In genomic region chr12:19842116-19842515, GRCh38 we compare ENCODE assay signal across 22 cellular contexts.
DNase-seq lines count a peak whose midpoint lies in the region; ATAC-seq and TF ChIP-seq lines count a peak whose summit lies in the region.
"Had no signal": no experiment of that assay in that cellular context is flagged by ENCODE, and none has a peak within 500 bp of the region (broad histone marks: within the 10 kb centered on the region; RNA-seq: fewer than 3 reads in every experiment).

No MANE protein-coding gene starts in this region.

- H3K9me3 ChIP-seq in right atrium auricular region (no peaks in the 10 kb centered on the region), muscle layer of duodenum (ENCODE audit: control insufficient read depth in 1 of 2, low read length in 2 of 2) (no peaks in the 10 kb centered on the region), tibial artery (no peaks in the 10 kb centered on the region)
- H3K9me3 ChIP-seq: HAP-1 had no signal

- peak overlapping the region in 1 of 2 donors; percentile 41 for H3K27ac ChIP-seq in right atrium auricular region
- peak overlapping the region in 1 of 2 donors; percentile 42 for H3K27ac ChIP-seq in coronary artery
- H3K27ac ChIP-seq in muscle layer of duodenum (ENCODE audit: low read length), result peak overlapping the region; percentile 47
- H3K27ac ChIP-seq in tibial artery, result peak overlapping the region; percentile 30 to 42
- H3K27ac ChIP-seq: KMS-11 had no signal

- intact Hi-C loops in Right ventricle myocardium inferior (cut with DNase I) (loop anchor here (10.0 kb wide), 1 partner anchor 163 kb away; no protein-coding TSS in a partner anchor), tibial artery (cut with DNase I; ENCODE audit: low total_unique reads) (no loop called here)

- TF ChIP-seq CTCF in right atrium auricular region (IDR thresholded peaks at IDR 0.05), result no peak
- no peak for TF ChIP-seq CTCF in coronary artery (IDR thresholded peaks at IDR 0.05)
- TF ChIP-seq CTCF in tibial artery (IDR thresholded peaks at IDR 0.05), result no peak
- no peak for TF ChIP-seq CTCF in GM20000 (IDR thresholded peaks at IDR 0.05; ENCODE audit: extremely low read depth, missing control alignments)

- no peaks in the 10 kb centered on the region for H3K36me3 ChIP-seq in right atrium auricular region
- no peaks in the 10 kb centered on the region for H3K36me3 ChIP-seq in muscle layer of duodenum (ENCODE audit: control insufficient read depth in 1 of 2, insufficient read depth in 2 of 2, low read length in 2 of 2)
- no peaks in the 10 kb centered on the region for H3K36me3 ChIP-seq in tibial artery
- H3K36me3 ChIP-seq: HAP-1 had no signal

- ATAC-seq in Right ventricle myocardium inferior, result peak; percentile 18

- no peak for DNase-seq in Right ventricle myocardium inferior (ENCODE audit: missing footprints)
- DNase-seq in right atrium auricular region (ENCODE audit: low spot score), result no peak
- no peak for DNase-seq in coronary artery (ENCODE audit: low spot score)
- DNase-seq in tibial artery, result no peak
- no peak for DNase-seq in NAMALWA (ENCODE audit: low spot score)
- DNase-seq in GM20000 (ENCODE audit: low spot score), result no peak
- DNase-seq in NCI-H510A (lab: John Stamatoyannopoulos, UW), result no peak
- DNase-seq: 8988T; COR-L47; DMS 273 treated with DMSO at 0.1 percent for 48 hours; DND-41; NCI-H1048; NCI-H1436 treated with DMSO at 0.1 percent for 48 hours; NCI-H2029 treated with DMSO at 0.1 percent for 48 hours; NCI-H2171; NCI-H446 treated with DMSO at 0.1 percent for 48 hours; NCI-H748 treated with DMSO at 0.1 percent for 48 hours; NK-92 treated with Interleukin-12 subunit alpha and Interleukin-12 subunit beta, amount 100 ng/mL, for 24 hours; SHP77 had no signal

- H3K4me1 ChIP-seq in right atrium auricular region, result peaks cover 0 to 21% of the 10 kb centered on the region in 2 donors
- no peaks in the 10 kb centered on the region for H3K4me1 ChIP-seq in muscle layer of duodenum (ENCODE audit: control insufficient read depth in 1 of 2, insufficient read depth in 2 of 2, low read length in 2 of 2)
- H3K4me1 ChIP-seq in tibial artery, result peaks cover 0 to 82% (median 22%) of the 10 kb centered on the region in 4 donors
- H3K4me1 ChIP-seq: HAP-1 had no signal

- no peak overlapping the region for H3K4me3 ChIP-seq in right atrium auricular region
- peak overlapping the region; percentile 43 for H3K4me3 ChIP-seq in coronary artery
- H3K4me3 ChIP-seq in muscle layer of duodenum (ENCODE audit: low read depth in 1 of 2, low read length in 2 of 2), result no peak overlapping the region
- peak overlapping the region; percentile 3 to 13 for H3K4me3 ChIP-seq in tibial artery
- H3K4me3 ChIP-seq: HAP-1 had no signal

- H3K27me3 ChIP-seq in right atrium auricular region (no peaks in the 10 kb centered on the region), muscle layer of duodenum (ENCODE audit: low read depth, low read length) (no peaks in the 10 kb centered on the region), tibial artery (no peaks in the 10 kb centered on the region)

Comparison
In these comparisons a context has a peak if more than half of its experiments do, and no peak if none do; other contexts are left out.
1. H3K4me3 ChIP-seq: peak in coronary artery (single experiment) and tibial artery (2 of 2); none in right atrium auricular region (0 of 2) and muscle layer of duodenum (0 of 2).